ENCODE assay signal across 30 cellular contexts in genomic region chr2:214247531-214247930, GRCh38.
"Had no signal": no experiment of that assay in that cellular context is flagged by ENCODE, and none has a peak within 500 bp of the region (broad histone marks: within the 10 kb centered on the region; RNA-seq: fewer than 3 reads in every experiment).

No MANE protein-coding gene starts in this region.

- DNase-seq: naive B cell; naive thymus-derived CD8-positive, alpha-beta T cell; nephron progenitor cell; occipital lobe; ovary; posterior cingulate gyrus; psoas muscle; right cardiac atrium; spleen; stimulated activated CD4-positive, alpha-beta T cell treated with anti-CD3 and anti-CD28 coated beads, Interleukin-12 subunit alpha, Interleukin-12 subunit beta, amount 100 ng/mL, for 4 hours; stimulated activated CD4-positive, alpha-beta T cell treated with anti-CD3 and anti-CD28 coated beads, Interleukin-1b, Interleukin-23, amount 100 ng/mL, for 48 hours; stimulated activated CD4-positive, alpha-beta T cell treated with anti-CD3 and anti-CD28 coated beads, Interleukin-4, amount 100 ng/mL, for 1 hour; stimulated activated CD4-positive, alpha-beta T cell treated with anti-CD3 and anti-CD28 coated beads, Interleukin-4, amount 100 ng/mL, for 4 hours; stimulated activated CD8-positive, alpha-beta memory T cell treated with anti-CD3 and anti-CD28 coated beads, Interleukin-4, amount 100 ng/mL, for 48 hours; stimulated activated naive CD4-positive, alpha-beta T cell; stimulated activated naive CD8-positive, alpha-beta T cell treated with anti-CD3 and anti-CD28 coated beads, Interleukin-15, Interleukin-2, amounts not matched to agents 100 U/mL and 50 U/mL, for 24 hours; stomach; tibial artery; transverse colon; upper lobe of right lung; uterus had no signal

- H3K4me1 ChIP-seq: parathyroid adenoma, psoas muscle, spleen, stomach, transverse colon, upper lobe of right lung, uterus had no signal

- H3K27ac ChIP-seq: ovary, parathyroid adenoma, psoas muscle, skin epidermis, spleen, stomach, tibial artery, transverse colon, upper lobe of right lung, uterus had no signal

- H3K36me3 Mint-ChIP-seq: naive B cell; naive thymus-derived CD8-positive, alpha-beta T cell; natural killer cell treated with Interleukin-12 subunit alpha and Interleukin-12 subunit beta and Interleukin-15 and Interleukin-18, amount 100 ng/mL, for 72 hours; stimulated activated memory B cell treated with anti-CD40 and anti-IgM and Interleukin-4, amounts not matched to agents 10 μg/mL and 1 μg/mL and 100 μg/mL, for 72 hours; type B pancreatic cell had no signal

- H3K4me3 ChIP-seq: ovary, psoas muscle, skin epidermis, smooth muscle cell, spleen, stomach, tibial artery, transverse colon, upper lobe of right lung, uterus had no signal

- H3K9ac ChIP-seq: parathyroid adenoma had no signal

- H3K9me3 ChIP-seq: ovary, psoas muscle, stomach, tibial artery, transverse colon, upper lobe of right lung, uterus had no signal

- H3K4me2 ChIP-seq: smooth muscle cell had no signal

- H2AFZ ChIP-seq: parathyroid adenoma had no signal

- ATAC-seq: naive thymus-derived CD8-positive, alpha-beta T cell; natural killer cell treated with Interleukin-12 subunit alpha and Interleukin-12 subunit beta and Interleukin-15 and Interleukin-18, amount 100 ng/mL, for 72 hours; psoas muscle; right cardiac atrium; sciatic nerve; stimulated activated memory B cell treated with anti-CD40 and anti-IgM and Interleukin-4, amounts not matched to agents 10 μg/mL and 1 μg/mL and 100 μg/mL, for 72 hours; stimulated activated naive CD8-positive, alpha-beta T cell treated with anti-CD3 and anti-CD28 coated beads, Interleukin-15, Interleukin-2, amounts not matched to agents 100 U/mL and 50 U/mL, for 24 hours; upper lobe of right lung had no signal

- H3K27me3 Mint-ChIP-seq: naive B cell; naive thymus-derived CD8-positive, alpha-beta T cell; natural killer cell treated with Interleukin-12 subunit alpha and Interleukin-12 subunit beta and Interleukin-15 and Interleukin-18, amount 100 ng/mL, for 72 hours; progenitor cell of endocrine pancreas; stimulated activated memory B cell treated with anti-CD40 and anti-IgM and Interleukin-4, amounts not matched to agents 10 μg/mL and 1 μg/mL and 100 μg/mL, for 72 hours; type B pancreatic cell had no signal

- H3K4me3 Mint-ChIP-seq: naive B cell; naive thymus-derived CD8-positive, alpha-beta T cell; natural killer cell treated with Interleukin-12 subunit alpha and Interleukin-12 subunit beta and Interleukin-15 and Interleukin-18, amount 100 ng/mL, for 72 hours; nephron progenitor cell; neural crest cell; stimulated activated memory B cell treated with anti-CD40 and anti-IgM and Interleukin-4, amounts not matched to agents 10 μg/mL and 1 μg/mL and 100 μg/mL, for 72 hours; type B pancreatic cell had no signal

- H3K36me3 ChIP-seq: ovary, spleen, stomach, tibial artery, transverse colon, upper lobe of right lung, uterus had no signal

- H3K27me3 ChIP-seq: ovary, spleen, stomach, tibial artery, transverse colon, upper lobe of right lung, uterus had no signal

- H3K9me3 Mint-ChIP-seq: naive B cell, nephron progenitor cell, neural crest cell, type B pancreatic cell had no signal

- H3K4me1 Mint-ChIP-seq: naive B cell; naive thymus-derived CD8-positive, alpha-beta T cell; nephron progenitor cell; stimulated activated memory B cell treated with anti-CD40 and anti-IgM and Interleukin-4, amounts not matched to agents 10 μg/mL and 1 μg/mL and 100 μg/mL, for 72 hours had no signal

- H3K27ac Mint-ChIP-seq: naive thymus-derived CD8-positive, alpha-beta T cell; natural killer cell treated with Interleukin-12 subunit alpha and Interleukin-12 subunit beta and Interleukin-15 and Interleukin-18, amount 100 ng/mL, for 72 hours; nephron progenitor cell; progenitor cell of endocrine pancreas; stimulated activated memory B cell treated with anti-CD40 and anti-IgM and Interleukin-4, amounts not matched to agents 10 μg/mL and 1 μg/mL and 100 μg/mL, for 72 hours; type B pancreatic cell had no signal
